26 cellular contexts compared by ENCODE assay signal in genomic region chr20:44622501-44623270, GRCh38.
"Had no signal": no experiment of that assay in that cellular context is flagged by ENCODE, and none has a peak within 500 bp of the region (broad histone marks: within the 10 kb centered on the region; RNA-seq: fewer than 3 reads in every experiment).

No MANE protein-coding gene starts in this region.

- H3K4me1 ChIP-seq: foreskin keratinocyte, gastroesophageal sphincter, neural progenitor cell, parathyroid adenoma, testis had no signal

- H3K27ac Mint-ChIP-seq: nephron, neural progenitor cell, type B pancreatic cell had no signal

- H2AFZ ChIP-seq: hepatocyte, neural progenitor cell, parathyroid adenoma had no signal

- H3K9me3 Mint-ChIP-seq: memory B cell, nephron, neural progenitor cell, type B pancreatic cell had no signal

- H3K4me2 ChIP-seq: hepatocyte, neural progenitor cell had no signal

- H3K4me1 Mint-ChIP-seq: nephron, neural progenitor cell had no signal

- FAIRE-seq: endothelial cell of umbilical vein, kidney had no signal

- H3K4me3 Mint-ChIP-seq: memory B cell, nephron, neural progenitor cell, type B pancreatic cell had no signal

- H3K27me3 ChIP-seq: esophagus muscularis mucosa, foreskin keratinocyte, gastroesophageal sphincter, heart left ventricle, hepatocyte, neural progenitor cell, testis, tibial artery had no signal

- DNase-seq: dermis blood vessel endothelial cell; effector memory CD4-positive, alpha-beta T cell; foreskin keratinocyte; kidney; left colon; stimulated activated CD4-positive, alpha-beta T cell treated with anti-CD3 and anti-CD28 coated beads, Interleukin-15, amount 100 ng/mL, for 24 hours; stimulated activated CD4-positive, alpha-beta T cell treated with anti-CD3 and anti-CD28 coated beads, Interleukin-2, amount 100 ng/mL, for 48 hours; stimulated activated CD8-positive, alpha-beta memory T cell treated with anti-CD3 and anti-CD28 coated beads, Interleukin-4, amount 100 ng/mL, for 48 hours; stimulated activated naive CD8-positive, alpha-beta T cell treated with anti-CD3 and anti-CD28 coated beads, Interleukin-15, Interleukin-2, amounts not matched to agents 100 U/mL and 50 U/mL, for 24 hours; substantia nigra; testis; tibial artery had no signal

- ATAC-seq: foreskin keratinocyte; gastroesophageal sphincter; left colon; right cardiac atrium; stimulated activated naive CD8-positive, alpha-beta T cell treated with anti-CD3 and anti-CD28 coated beads, Interleukin-15, Interleukin-2, amounts not matched to agents 100 U/mL and 50 U/mL, for 24 hours had no signal

- H3K79me2 ChIP-seq: hepatocyte, parathyroid adenoma had no signal

- H3K4me3 ChIP-seq: coronary artery, esophagus muscularis mucosa, gastroesophageal sphincter, heart left ventricle, hepatocyte, lung, neural progenitor cell, skin epidermis, testis, tibial artery had no signal

- H3K27ac ChIP-seq: coronary artery, esophagus muscularis mucosa, foreskin keratinocyte, gastroesophageal sphincter, hepatocyte, neural progenitor cell, parathyroid adenoma, skin epidermis, testis, tibial artery had no signal

- H3K36me3 ChIP-seq: neural progenitor cell had no signal

- H3K9ac ChIP-seq: neural progenitor cell, parathyroid adenoma had no signal

- H3K9me3 ChIP-seq: gastroesophageal sphincter, testis, tibial artery had no signal
